10 cellular contexts compared by ENCODE assay signal in the genomic region with DNA sequence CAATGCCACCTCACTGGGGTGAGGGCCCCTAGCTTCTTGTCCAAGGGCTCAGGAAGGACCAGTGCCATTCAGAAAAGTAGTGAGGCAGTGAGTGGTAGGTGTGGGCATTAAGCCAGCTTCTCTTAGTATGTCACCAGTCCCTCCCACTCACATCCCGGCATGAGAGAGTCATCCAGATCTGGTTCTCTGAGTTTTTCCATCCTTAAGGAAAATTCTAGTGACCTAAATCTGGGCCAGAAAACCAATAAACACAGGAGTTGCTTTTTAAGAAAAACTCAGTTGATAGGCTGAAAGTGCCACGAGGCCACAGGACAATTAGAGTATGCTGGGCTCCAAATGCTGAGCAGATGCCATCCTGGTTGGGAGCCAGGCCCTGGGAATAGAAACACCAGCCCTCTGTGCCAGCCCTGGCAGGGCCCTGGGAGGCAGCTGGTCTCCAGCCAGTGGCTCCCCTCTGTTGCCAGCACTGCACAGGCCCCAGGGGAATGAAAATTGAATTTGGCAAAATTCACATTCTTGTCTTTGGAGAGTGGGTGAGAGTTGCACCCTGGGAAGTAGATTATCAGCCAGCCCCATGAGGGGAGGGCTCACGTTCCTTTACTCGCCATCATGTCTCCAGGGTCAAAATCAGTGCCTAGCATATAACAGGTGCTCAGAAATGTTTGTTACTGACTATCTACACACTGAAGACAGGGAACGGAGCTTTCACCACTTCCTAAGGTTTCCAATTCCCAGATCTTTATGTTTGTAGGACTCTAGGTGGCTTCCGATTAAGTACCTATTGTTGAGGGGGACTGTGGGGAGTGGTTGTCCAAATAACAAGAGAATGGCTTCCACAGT. TPM values are rescaled to one million over a fixed set of nuclear protein-coding genes. Genes with fewer than 3 reads are reported as not detected.
A peak's percentile ranks its signal among the peaks of the same experiment; 100 is the strongest.
DNase-seq lines count a peak whose midpoint lies in the region; ATAC-seq and TF ChIP-seq lines count a peak whose summit lies in the region.
"Had no signal": no experiment of that assay in that cellular context is flagged by ENCODE, and none has a peak within 500 bp of the region (broad histone marks: within the 10 kb centered on the region; RNA-seq: fewer than 3 reads in every experiment).

No MANE protein-coding gene starts in this region.

- peaks cover 24% of the 10 kb centered on the region for H3K4me1 Mint-ChIP-seq in glutamatergic neuron (ENCODE audit: low read depth, unreplicated experiment)
- H3K4me1 Mint-ChIP-seq: natural killer cell had no signal

- H3K27ac Mint-ChIP-seq in glutamatergic neuron (ENCODE audit: unreplicated experiment), result peak overlapping the region; percentile 45
- H3K27ac Mint-ChIP-seq: natural killer cell had no signal

- no peaks in the 10 kb centered on the region for H3K9me3 Mint-ChIP-seq in glutamatergic neuron (ENCODE audit: unreplicated experiment)

- H3K4me3 Mint-ChIP-seq in glutamatergic neuron (ENCODE audit: unreplicated experiment), result no peak overlapping the region
- H3K4me3 Mint-ChIP-seq: natural killer cell had no signal

- no peak for ATAC-seq in GM18498 (IDR thresholded peaks at IDR 0.05; ENCODE audit: unreplicated experiment)
- ATAC-seq: natural killer cell had no signal

- no peak overlapping the region for H3K9ac ChIP-seq in adipocyte (ENCODE audit: low read length)

- H3K27me3 ChIP-seq in adipocyte (replicated peaks; ENCODE audit: control insufficient read depth, insufficient read depth, low read length), result peaks cover 20% of the 10 kb centered on the region

- no peaks in the 10 kb centered on the region for H3K36me3 ChIP-seq in adipocyte (ENCODE audit: control insufficient read depth, insufficient read depth, low read length, severe bottlenecking)

- peaks cover 6% of the 10 kb centered on the region for H3K27me3 Mint-ChIP-seq in glutamatergic neuron (ENCODE audit: unreplicated experiment)

- DNase-seq in GM04504 (ENCODE audit: low read depth) (peak; percentile 10), adipocyte (ENCODE audit: low read depth) (peak; percentile 56), glutamatergic neuron (no peak), skeletal muscle cell (ENCODE audit: low read depth) (peak; percentile 41), iPS-NIHi11 (ENCODE audit: low spot score) (no peak), DMS53 (lab: John Stamatoyannopoulos, UW) (no peak)
- no peak for DNase-seq in stimulated activated CD4-positive, alpha-beta T cell treated with anti-CD3 and anti-CD28 coated beads, Interleukin-1b, Interleukin-23, amount 100 ng/mL, for 48 hours
- DNase-seq: activated CD8-positive, alpha-beta memory T cell treated with anti-CD3 and anti-CD28 coated beads, Interleukin-2, amount 50 U/mL, for 4 hours; natural killer cell had no signal

- H3K9me3 ChIP-seq in adipocyte (ENCODE audit: control insufficient read depth, low read length), result peaks cover 19% of the 10 kb centered on the region

- H3K4me3 ChIP-seq in adipocyte (ENCODE audit: low read length), result no peak overlapping the region
- H3K4me3 ChIP-seq in skeletal muscle cell (ENCODE audit: low read depth, low read length), result no peak overlapping the region

- TF ChIP-seq CTCF in glutamatergic neuron (IDR thresholded peaks at IDR 0.05; ENCODE audit: partially characterized antibody, unreplicated experiment), result no peak

- peaks cover 4% of the 10 kb centered on the region for H3K36me3 Mint-ChIP-seq in glutamatergic neuron (ENCODE audit: unreplicated experiment)
- H3K36me3 Mint-ChIP-seq: natural killer cell had no signal

- peaks cover 8% of the 10 kb centered on the region for H3K4me1 ChIP-seq in adipocyte (ENCODE audit: control insufficient read depth, insufficient read depth, low read length)

RNA-seq across cellular contexts. Expression of a gene that starts 52.8 kb away (rescaled TPM):
- total RNA-seq in glutamatergic neuron (ENCODE audit: unreplicated experiment), result 21.6 TPM

Comparison
In these comparisons a context has a peak if more than half of its experiments do, and no peak if none do; other contexts are left out.
1. DNase-seq: peak in GM04504 (single experiment), adipocyte (single experiment) and skeletal muscle cell (single experiment); none in glutamatergic neuron (single experiment), iPS-NIHi11 (single experiment), stimulated activated CD4-positive, alpha-beta T cell treated with anti-CD3 and anti-CD28 coated beads, Interleukin-1b, Interleukin-23, amount 100 ng/mL, for 48 hours (single experiment) and DMS53 (single experiment).